ENCODE assay signal across 20 cellular contexts in the genomic region with DNA sequence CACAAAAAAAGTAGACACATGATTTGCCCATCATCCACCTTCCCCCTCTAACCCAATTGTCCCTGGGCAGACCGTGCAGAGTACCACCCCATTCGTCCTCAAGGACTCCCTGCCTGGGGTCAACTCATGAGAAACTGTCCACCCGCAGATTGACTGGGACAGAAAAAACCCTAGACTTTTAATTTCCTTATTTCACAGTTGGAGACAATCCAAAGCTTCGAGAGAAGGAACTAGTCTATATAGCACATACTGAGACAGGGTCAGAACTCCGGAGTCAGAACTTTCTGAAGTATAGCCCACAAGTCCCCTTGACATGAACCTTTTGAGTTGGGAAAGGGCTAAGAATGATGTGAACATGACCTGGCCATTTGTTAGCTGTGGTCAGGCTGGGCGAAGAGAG. TPM values are rescaled to one million over a fixed set of nuclear protein-coding genes. Genes with fewer than 3 reads are reported as not detected.
"Had no signal": no experiment of that assay in that cellular context is flagged by ENCODE, and none has a peak within 500 bp of the region (broad histone marks: within the 10 kb centered on the region; RNA-seq: fewer than 3 reads in every experiment).

No MANE protein-coding gene starts in this region.

- H3K36me3 ChIP-seq: esophagus muscularis mucosa, neutrophil, sigmoid colon, thoracic aorta had no signal

- H3K9ac ChIP-seq: parathyroid adenoma had no signal

- H3K9me3 Mint-ChIP-seq: naive thymus-derived CD8-positive, alpha-beta T cell; stimulated activated naive B cell treated with anti-CD40 and anti-IgM and Interleukin-4, amounts not matched to agents 10 μg/mL and 1 μg/mL and 100 μg/mL, for 72 hours; stimulated activated naive CD8-positive, alpha-beta T cell treated with anti-CD3 and anti-CD28 coated beads, Interleukin-15, Interleukin-2, amounts not matched to agents 100 ng/mL and 50 ng/mL, for 24 hours had no signal

- H3K9me3 ChIP-seq: esophagus muscularis mucosa, neutrophil, psoas muscle, sigmoid colon, thoracic aorta had no signal

- H3K4me1 Mint-ChIP-seq: naive thymus-derived CD8-positive, alpha-beta T cell; stimulated activated naive B cell treated with anti-CD40 and anti-IgM and Interleukin-4, amounts not matched to agents 10 μg/mL and 1 μg/mL and 100 μg/mL, for 72 hours had no signal

- H3K4me3 Mint-ChIP-seq: naive thymus-derived CD8-positive, alpha-beta T cell; stimulated activated naive B cell treated with anti-CD40 and anti-IgM and Interleukin-4, amounts not matched to agents 10 μg/mL and 1 μg/mL and 100 μg/mL, for 72 hours; stimulated activated naive CD8-positive, alpha-beta T cell treated with anti-CD3 and anti-CD28 coated beads, Interleukin-15, Interleukin-2, amounts not matched to agents 100 ng/mL and 50 ng/mL, for 24 hours had no signal

- H2AFZ ChIP-seq: parathyroid adenoma had no signal

- DNase-seq: caudate nucleus; cerebellar nuclear complex; effector memory CD4-positive, alpha-beta T cell; foreskin melanocyte; mesendoderm; midbrain; naive thymus-derived CD8-positive, alpha-beta T cell; psoas muscle; right cardiac atrium; sigmoid colon; stimulated activated CD4-positive, alpha-beta T cell treated with anti-CD3 and anti-CD28 coated beads, Interleukin-2, amount 100 ng/mL, for 24 hours; stimulated activated CD4-positive, alpha-beta T cell treated with anti-CD3 and anti-CD28 coated beads, Interleukin-4, amount 100 ng/mL, for 24 hours; stimulated activated naive B cell treated with anti-CD40 and anti-IgM and Interleukin-4, amounts not matched to agents 10 μg/mL and 1 μg/mL and 100 μg/mL, for 72 hours; trophoblast cell had no signal

- H3K4me3 ChIP-seq: esophagus muscularis mucosa, lung, psoas muscle, sigmoid colon, thoracic aorta had no signal

- H3K27ac ChIP-seq: esophagus muscularis mucosa, neutrophil, parathyroid adenoma, psoas muscle, sigmoid colon, thoracic aorta had no signal

- H3K36me3 Mint-ChIP-seq: naive thymus-derived CD8-positive, alpha-beta T cell had no signal

- H3K27ac Mint-ChIP-seq: naive thymus-derived CD8-positive, alpha-beta T cell; stimulated activated naive B cell treated with anti-CD40 and anti-IgM and Interleukin-4, amounts not matched to agents 10 μg/mL and 1 μg/mL and 100 μg/mL, for 72 hours; stimulated activated naive CD8-positive, alpha-beta T cell treated with anti-CD3 and anti-CD28 coated beads, Interleukin-15, Interleukin-2, amounts not matched to agents 100 ng/mL and 50 ng/mL, for 24 hours had no signal

- H3K27me3 ChIP-seq: esophagus muscularis mucosa, neutrophil, sigmoid colon had no signal

- ATAC-seq: naive thymus-derived CD8-positive, alpha-beta T cell; psoas muscle; right cardiac atrium; stimulated activated naive B cell treated with anti-CD40 and anti-IgM and Interleukin-4, amounts not matched to agents 10 μg/mL and 1 μg/mL and 100 μg/mL, for 72 hours had no signal

RNA-seq across cellular contexts. Expression of gene GPX3, which starts 7.5 kb away (rescaled TPM):
- total RNA-seq: naive thymus-derived CD8-positive, alpha-beta T cell had no signal
